Comparison of ENCODE assay signal across 14 cellular contexts in genomic region chr9:33249087-33249657, GRCh38. TPM values are rescaled to one million over a fixed set of nuclear protein-coding genes. Genes with fewer than 3 reads are reported as not detected.
DNase-seq lines count a peak whose midpoint lies in the region; ATAC-seq and TF ChIP-seq lines count a peak whose summit lies in the region.
"Had no signal": no experiment of that assay in that cellular context is flagged by ENCODE, and none has a peak within 500 bp of the region (broad histone marks: within the 10 kb centered on the region; RNA-seq: fewer than 3 reads in every experiment).

No MANE protein-coding gene starts in this region.

- H3K27ac ChIP-seq in osteoblast (ENCODE audit: low read depth, low read length): no peak overlapping the region
- no peak overlapping the region for H3K27ac ChIP-seq in gastroesophageal sphincter
- H3K27ac ChIP-seq: PC-9 had no signal

- H3K27ac Mint-ChIP-seq in activated CD8-positive, alpha-beta T cell treated with anti-CD3 and anti-CD28 coated beads, Interleukin-2, amount 10 ng/mL, durations not matched to agents 7 days and 5 days: peak overlapping the region; percentile 32
- H3K27ac Mint-ChIP-seq in activated CD8-positive, alpha-beta T cell treated with anti-CD3 and anti-CD28 coated beads for 36 hours: no peak overlapping the region
- H3K27ac Mint-ChIP-seq: activated T-helper 17 cell treated with anti-CD3 and anti-CD28 coated beads, Interleukin-2, amount 50 U/mL, for 72 hours had no signal

- no peak for DNase-seq in activated CD8-positive, alpha-beta T cell treated with anti-CD3 and anti-CD28 coated beads, Interleukin-2, amount 10 ng/mL, durations not matched to agents 7 days and 5 days
- DNase-seq in activated CD8-positive, alpha-beta T cell treated with anti-CD3 and anti-CD28 coated beads for 36 hours: no peak
- DNase-seq in osteoblast (ENCODE audit: insufficient read length, low spot score, missing footprints) (peak; percentile 34), OCI-M1 (lab: John Stamatoyannopoulos, UW) (no peak), A172 (ENCODE audit: low spot score) (no peak)
- DNase-seq: cerebellar nuclear complex, NCI-H2029, PC-9 had no signal

- H3K79me2 ChIP-seq in osteoblast (ENCODE audit: insufficient read depth, low read length): no peaks in the 10 kb centered on the region

- no peak for TF ChIP-seq POLR2A in gastroesophageal sphincter (IDR thresholded peaks at IDR 0.05)

- H3K4me1 ChIP-seq in osteoblast (ENCODE audit: insufficient read depth, low read length): peaks cover 8% of the 10 kb centered on the region
- no peaks in the 10 kb centered on the region for H3K4me1 ChIP-seq in gastroesophageal sphincter

- H3K9me3 Mint-ChIP-seq in activated CD8-positive, alpha-beta T cell treated with anti-CD3 and anti-CD28 coated beads, Interleukin-2, amount 10 ng/mL, durations not matched to agents 7 days and 5 days (ENCODE audit: insufficient read depth): no peaks in the 10 kb centered on the region
- H3K9me3 Mint-ChIP-seq in activated CD8-positive, alpha-beta T cell treated with anti-CD3 and anti-CD28 coated beads for 36 hours: no peaks in the 10 kb centered on the region
- H3K9me3 Mint-ChIP-seq: activated T-helper 17 cell treated with anti-CD3 and anti-CD28 coated beads, Interleukin-2, amount 50 U/mL, for 72 hours had no signal

- 67 to 80% methylated on average over 1 to 2 of the region's 6 CpGs for WGBS in gastroesophageal sphincter (ENCODE audit: low coverage in 1 of 2), 2 donors

- H3K9me3 ChIP-seq in osteoblast (ENCODE audit: low read depth, low read length): no peaks in the 10 kb centered on the region
- H3K9me3 ChIP-seq in gastroesophageal sphincter: no peaks in the 10 kb centered on the region

- H3K4me3 Mint-ChIP-seq in activated CD8-positive, alpha-beta T cell treated with anti-CD3 and anti-CD28 coated beads, Interleukin-2, amount 10 ng/mL, durations not matched to agents 7 days and 5 days: no peak overlapping the region
- no peak overlapping the region for H3K4me3 Mint-ChIP-seq in activated CD8-positive, alpha-beta T cell treated with anti-CD3 and anti-CD28 coated beads for 36 hours
- H3K4me3 Mint-ChIP-seq: activated T-helper 17 cell treated with anti-CD3 and anti-CD28 coated beads, Interleukin-2, amount 50 U/mL, for 72 hours had no signal

- H3K27me3 Mint-ChIP-seq in activated CD8-positive, alpha-beta T cell treated with anti-CD3 and anti-CD28 coated beads, Interleukin-2, amount 10 ng/mL, durations not matched to agents 7 days and 5 days (ENCODE audit: low read depth): no peaks in the 10 kb centered on the region
- H3K27me3 Mint-ChIP-seq in activated CD8-positive, alpha-beta T cell treated with anti-CD3 and anti-CD28 coated beads for 36 hours: no peaks in the 10 kb centered on the region
- H3K27me3 Mint-ChIP-seq: activated T-helper 17 cell treated with anti-CD3 and anti-CD28 coated beads, Interleukin-2, amount 50 U/mL, for 72 hours had no signal

- POLR2A ChIA-PET in activated CD8-positive, alpha-beta T cell treated with anti-CD3 and anti-CD28 coated beads, Interleukin-2, amount 10 ng/mL, durations not matched to agents 7 days and 5 days (lab: Charles Lee): interaction anchor here (1.1 kb wide), 1 partner anchor 11 kb away, joined by 3 read pairs; no protein-coding TSS in a partner anchor
- POLR2A ChIA-PET in activated CD8-positive, alpha-beta T cell treated with anti-CD3 and anti-CD28 coated beads for 36 hours (lab: Charles Lee): interaction anchor here (0.8 kb wide), 1 partner anchor 9 kb away, joined by 3 read pairs; the partner anchor contains the start of gene SPINK4

- no peaks in the 10 kb centered on the region for H4K20me1 ChIP-seq in osteoblast (ENCODE audit: insufficient read depth, low read length)

- H3K4me1 Mint-ChIP-seq in activated CD8-positive, alpha-beta T cell treated with anti-CD3 and anti-CD28 coated beads, Interleukin-2, amount 10 ng/mL, durations not matched to agents 7 days and 5 days (ENCODE audit: low read depth): peaks cover 10% of the 10 kb centered on the region
- no peaks in the 10 kb centered on the region for H3K4me1 Mint-ChIP-seq in activated CD8-positive, alpha-beta T cell treated with anti-CD3 and anti-CD28 coated beads for 36 hours (ENCODE audit: low read depth)
- H3K4me1 Mint-ChIP-seq: activated T-helper 17 cell treated with anti-CD3 and anti-CD28 coated beads, Interleukin-2, amount 50 U/mL, for 72 hours had no signal

- TF ChIP-seq CTCF in activated CD8-positive, alpha-beta T cell treated with anti-CD3 and anti-CD28 coated beads for 36 hours (IDR thresholded peaks at IDR 0.05): no peak
- TF ChIP-seq CTCF in osteoblast (IDR thresholded peaks at IDR 0.05; ENCODE audit: extremely low read depth, low read depth, low read length) (no peak), gastroesophageal sphincter (IDR thresholded peaks at IDR 0.05) (no peak)

- no peak overlapping the region for H3K4me2 ChIP-seq in osteoblast (ENCODE audit: insufficient read depth, low read length)
- H3K4me2 ChIP-seq: PC-9 had no signal

- H2AFZ ChIP-seq in osteoblast (ENCODE audit: low read length): no peak overlapping the region
- H2AFZ ChIP-seq: PC-9 had no signal

- H3K4me3 ChIP-seq in osteoblast (ENCODE audit: insufficient read depth, low read length) (no peak overlapping the region), gastroesophageal sphincter (no peak overlapping the region)
- H3K4me3 ChIP-seq: PC-9 had no signal

- H3K36me3 ChIP-seq in osteoblast (ENCODE audit: insufficient read depth, low read length): peaks cover 13% of the 10 kb centered on the region
- peaks cover 0 to 60% of the 10 kb centered on the region in 2 donors for H3K36me3 ChIP-seq in gastroesophageal sphincter

- peaks cover 23% of the 10 kb centered on the region for H3K36me3 Mint-ChIP-seq in activated CD8-positive, alpha-beta T cell treated with anti-CD3 and anti-CD28 coated beads, Interleukin-2, amount 10 ng/mL, durations not matched to agents 7 days and 5 days (ENCODE audit: low read depth)
- peaks cover 24% of the 10 kb centered on the region for H3K36me3 Mint-ChIP-seq in activated CD8-positive, alpha-beta T cell treated with anti-CD3 and anti-CD28 coated beads for 36 hours (ENCODE audit: low read depth)

- H3K27me3 ChIP-seq in osteoblast (ENCODE audit: insufficient read depth, low read length) (no peaks in the 10 kb centered on the region), gastroesophageal sphincter (no peaks in the 10 kb centered on the region)

- peak; percentile 20 for ATAC-seq in activated CD8-positive, alpha-beta T cell treated with anti-CD3 and anti-CD28 coated beads, Interleukin-2, amount 10 ng/mL, durations not matched to agents 7 days and 5 days
- ATAC-seq in activated CD8-positive, alpha-beta T cell treated with anti-CD3 and anti-CD28 coated beads for 36 hours: no peak
- peak; percentile 59 for ATAC-seq in GM21723 (IDR thresholded peaks at IDR 0.05; ENCODE audit: unreplicated experiment)
- ATAC-seq in HG03520 (IDR thresholded peaks at IDR 0.05; ENCODE audit: unreplicated experiment): peak; percentile 53
- no peak for ATAC-seq in gastroesophageal sphincter
- ATAC-seq: activated T-helper 17 cell treated with anti-CD3 and anti-CD28 coated beads, Interleukin-2, amount 50 U/mL, for 72 hours had no signal

- intact Hi-C loops in activated CD8-positive, alpha-beta T cell treated with anti-CD3 and anti-CD28 coated beads for 36 hours (cut with micrococcal nuclease): no loop called here

- CTCF ChIA-PET in activated CD8-positive, alpha-beta T cell treated with anti-CD3 and anti-CD28 coated beads, Interleukin-2, amount 10 ng/mL, durations not matched to agents 7 days and 5 days (lab: Charles Lee): no interaction called here
- CTCF ChIA-PET in activated CD8-positive, alpha-beta T cell treated with anti-CD3 and anti-CD28 coated beads for 36 hours (lab: Charles Lee): no interaction called here

- no peak for TF ChIP-seq EP300 in gastroesophageal sphincter (IDR thresholded peaks at IDR 0.05)

RNA-seq across cellular contexts. Expression of gene SPINK4, which starts 9.2 kb away (rescaled TPM):
- not detected for total RNA-seq in activated CD8-positive, alpha-beta T cell treated with anti-CD3 and anti-CD28 coated beads, Interleukin-2, amount 10 ng/mL, durations not matched to agents 7 days and 5 days
- not detected for total RNA-seq in activated CD8-positive, alpha-beta T cell treated with anti-CD3 and anti-CD28 coated beads for 36 hours
- total RNA-seq in osteoblast (not detected in 2 replicates), gastroesophageal sphincter (not detected)
- total RNA-seq in A172 (2014; rRNA removed; shearing (Covaris generic)): not detected in 2 replicates
- total RNA-seq: activated T-helper 17 cell treated with anti-CD3 and anti-CD28 coated beads, Interleukin-2, amount 50 U/mL, for 72 hours; osteocyte; PC-9; temporal lobe had no signal

RNA-seq across cellular contexts. Expression of gene BAG1, which starts 15.3 kb away (rescaled TPM):
- total RNA-seq in activated CD8-positive, alpha-beta T cell treated with anti-CD3 and anti-CD28 coated beads, Interleukin-2, amount 10 ng/mL, durations not matched to agents 7 days and 5 days: 10 to 100 TPM; 95.5 to 96.3 TPM
- 10 to 100 TPM; 55.6 to 61.6 TPM for total RNA-seq in activated CD8-positive, alpha-beta T cell treated with anti-CD3 and anti-CD28 coated beads for 36 hours
- total RNA-seq in osteoblast (29.3 and 35.9 TPM in 2 replicates), gastroesophageal sphincter (100 to 1,000 TPM; 128 to 165 (median 139) TPM)
- total RNA-seq in A172 (2014; rRNA removed; shearing (Covaris generic)): 29.5 and 30.7 TPM in 2 replicates

RNA-seq across cellular contexts. Expression of gene CHMP5, which starts 15.7 kb away (rescaled TPM):
- 10 to 100 TPM; 83.0 to 85.5 TPM for total RNA-seq in activated CD8-positive, alpha-beta T cell treated with anti-CD3 and anti-CD28 coated beads, Interleukin-2, amount 10 ng/mL, durations not matched to agents 7 days and 5 days
- 10 to 100 TPM; 64.6 to 74.2 TPM for total RNA-seq in activated CD8-positive, alpha-beta T cell treated with anti-CD3 and anti-CD28 coated beads for 36 hours
- total RNA-seq in osteoblast (71.0 and 71.7 TPM in 2 replicates), gastroesophageal sphincter (10 to 100 TPM; 45.6 to 89.0 (median 59.3) TPM)
- total RNA-seq in A172 (2014; rRNA removed; shearing (Covaris generic)): 137 and 153 TPM in 2 replicates

RNA-seq across cellular contexts. Expression of gene NFX1, which starts 41.1 kb away (rescaled TPM):
- total RNA-seq in activated CD8-positive, alpha-beta T cell treated with anti-CD3 and anti-CD28 coated beads, Interleukin-2, amount 10 ng/mL, durations not matched to agents 7 days and 5 days: 10 to 100 TPM; 38.8 to 39.8 TPM
- 10 to 100 TPM; 37.4 to 38.9 TPM for total RNA-seq in activated CD8-positive, alpha-beta T cell treated with anti-CD3 and anti-CD28 coated beads for 36 hours
- total RNA-seq in osteoblast (34.0 and 36.2 TPM in 2 replicates), gastroesophageal sphincter (10 to 100 TPM; 31.7 to 53.9 (median 42.3) TPM)
- 16.3 and 21.7 TPM in 2 replicates for total RNA-seq in A172 (2014; rRNA removed; shearing (Covaris generic))

Comparison
In these comparisons a context has a peak if more than half of its experiments do, and no peak if none do; other contexts are left out.
1. ATAC-seq: peak in activated CD8-positive, alpha-beta T cell treated with anti-CD3 and anti-CD28 coated beads, Interleukin-2, amount 10 ng/mL, durations not matched to agents 7 days and 5 days (single experiment), GM21723 (single experiment) and HG03520 (single experiment); none in activated CD8-positive, alpha-beta T cell treated with anti-CD3 and anti-CD28 coated beads for 36 hours (single experiment) and gastroesophageal sphincter (single experiment).